ENCODE assay signal across 9 cellular contexts in genomic region chr3:169744332-169745054, GRCh38. TPM values are rescaled to one million over a fixed set of nuclear protein-coding genes. Genes with fewer than 3 reads are reported as not detected.
DNase-seq lines count a peak whose midpoint lies in the region; ATAC-seq and TF ChIP-seq lines count a peak whose summit lies in the region.
"Had no signal": no experiment of that assay in that cellular context is flagged by ENCODE, and none has a peak within 500 bp of the region (broad histone marks: within the 10 kb centered on the region; RNA-seq: fewer than 3 reads in every experiment).

No MANE protein-coding gene starts in this region.

- no peaks in the 10 kb centered on the region for H4K20me1 ChIP-seq in OCI-LY7 (ENCODE audit: insufficient read depth, low read length)

- ATAC-seq in thoracic aorta (ENCODE audit: insufficient number of reproducible peaks, low FRiP score, low read depth): no peak
- no peak for ATAC-seq in esophagus mucosa

- no peak for TF ChIP-seq POLR2A in esophagus squamous epithelium (IDR thresholded peaks at IDR 0.05)

- CTCF ChIA-PET in OCI-LY7 (lab: Charles Lee; ENCODE audit: unreplicated experiment): interaction anchor here (1.0 to 1.1 kb wide), 2 partner anchors 67 to 595 kb away, joined by 3 read pairs; no protein-coding TSS in a partner anchor

- H3K36me3 ChIP-seq in OCI-LY7 (ENCODE audit: insufficient read depth, low read length): no peaks in the 10 kb centered on the region
- no peaks in the 10 kb centered on the region for H3K36me3 ChIP-seq in esophagus squamous epithelium
- H3K36me3 ChIP-seq in thoracic aorta: no peaks in the 10 kb centered on the region

- H3K79me2 ChIP-seq in OCI-LY7 (ENCODE audit: insufficient read depth, low read depth, low read length): no peaks in the 10 kb centered on the region

- H3K4me1 ChIP-seq in OCI-LY7 (ENCODE audit: insufficient read depth, low read length, poor library complexity, severe bottlenecking) (no peaks in the 10 kb centered on the region), esophagus squamous epithelium (peaks cover 0 to 14% (median 0%) of the 10 kb centered on the region in 3 donors), thoracic aorta (ENCODE audit: control insufficient read depth in 1 of 2, low read depth in 2 of 2) (no peaks in the 10 kb centered on the region)

- H3K9me2 ChIP-seq in OCI-LY7 (ENCODE audit: insufficient read depth, low read length): no peaks in the 10 kb centered on the region

- peak; percentile 85 for TF ChIP-seq CTCF in OCI-LY7 (conservative IDR thresholded peaks at IDR 0.05; ENCODE audit: low read length)
- TF ChIP-seq CTCF in esophagus squamous epithelium (IDR thresholded peaks at IDR 0.05): peak in 4 of 6 experiments; percentile 13 to 45 (median 20)
- TF ChIP-seq CTCF in thoracic aorta (IDR thresholded peaks at IDR 0.05): peak; percentile 26

- no peak overlapping the region for H3K4me3 ChIP-seq in OCI-LY7 (ENCODE audit: low read depth, low read length, poor library complexity, severe bottlenecking)
- no peak overlapping the region for H3K4me3 ChIP-seq in esophagus squamous epithelium
- H3K4me3 ChIP-seq in thoracic aorta: no peak overlapping the region

- intact Hi-C loops in OCI-LY7 (cut with micrococcal nuclease; ENCODE audit: unreplicated experiment): loop anchor here (2.0 to 5.0 kb wide), 2 partner anchors 82 to 596 kb away; partner anchors contain the start of gene MECOM
- intact Hi-C loops in esophagus squamous epithelium (cut with DNase I): no loop called here

- no TSS peak for BruUV-seq in OCI-LY7 (replicated peaks; lab: Mats Ljungman, UMichigan)

- no peak overlapping the region for H3K4me2 ChIP-seq in OCI-LY7 (ENCODE audit: low read length)

- H3K27me3 ChIP-seq in esophagus squamous epithelium: peaks cover 0 to 13% (median 0%) of the 10 kb centered on the region in 4 donors
- H3K27me3 ChIP-seq in thoracic aorta (replicated peaks; ENCODE audit: insufficient read depth): no peaks in the 10 kb centered on the region

- peak; percentile 28 for DNase-seq in NOMO-1 treated with DMSO at 0.1 percent for 48 hours (lab: John Stamatoyannopoulos, UW; ENCODE audit: unreplicated experiment)
- no peak for DNase-seq in NOMO-1 treated with dmso at 0.1 percent for 144 hours (lab: John Stamatoyannopoulos, UW; ENCODE audit: unreplicated experiment)
- peak; percentile 30 for DNase-seq in OCI-LY7 (ENCODE audit: low spot score)
- no peak for DNase-seq in esophagus squamous epithelium (lab: John Stamatoyannopoulos, UW)
- no peak for DNase-seq in thoracic aorta (ENCODE audit: low spot score)
- DNase-seq in midbrain (lab: John Stamatoyannopoulos, UW): no peak
- no peak for DNase-seq in T-helper 2 cell
- DNase-seq: CD8-positive, alpha-beta memory T cell had no signal

- no peak overlapping the region for H2AFZ ChIP-seq in OCI-LY7 (ENCODE audit: low read length)

- H3K27ac ChIP-seq in OCI-LY7 (ENCODE audit: low read depth, low read length, poor library complexity, severe bottlenecking) (no peak overlapping the region), esophagus squamous epithelium (no peak overlapping the region), thoracic aorta (no peak overlapping the region)

- 28 to 85% methylated on average over 1 of the region's 1 CpG for WGBS in esophagus squamous epithelium, 2 donors

- POLR2A ChIA-PET in OCI-LY7 (lab: Charles Lee): interaction anchor here (0.7 to 1.0 kb wide), 3 partner anchors 11 to 558 kb away, joined by 3 read pairs; no protein-coding TSS in a partner anchor

- no peaks in the 10 kb centered on the region for H3K9me3 ChIP-seq in OCI-LY7 (ENCODE audit: low read length)
- no peaks in the 10 kb centered on the region for H3K9me3 ChIP-seq in esophagus squamous epithelium
- no peaks in the 10 kb centered on the region for H3K9me3 ChIP-seq in thoracic aorta

RNA-seq across cellular contexts. Expression of gene TERC, which starts 20.4 kb away (rescaled TPM):
- 143 and 210 TPM in 2 replicates for total RNA-seq in OCI-LY7 (2014; rRNA removed; shearing (Covaris generic))
- 10.7 and 15.9 TPM in 2 replicates for total RNA-seq in OCI-LY7 (2022)
- total RNA-seq in esophagus squamous epithelium: 100 to 1,000 TPM; 120 to 221 (median 166) TPM
- total RNA-seq in thoracic aorta: 100 to 1,000 TPM; 126 to 132 TPM
- 10.6 TPM for total RNA-seq in esophagus mucosa

RNA-seq across cellular contexts. Expression of gene ACTRT3, which starts 24.9 kb away (rescaled TPM):
- total RNA-seq in OCI-LY7 (2014; rRNA removed; shearing (Covaris generic)): 0.39 TPM in 1 of 2 replicates, not detected in the other
- total RNA-seq in OCI-LY7 (2022) (0.42 and 1.2 TPM in 2 replicates), esophagus squamous epithelium (1 to 10 TPM in 3 of 4 donors, under 1 TPM in 1; 0.45 to 3.1 (median 2.0) TPM), thoracic aorta (1 to 10 TPM; 2.7 to 3.1 TPM), esophagus mucosa (1.6 TPM)

RNA-seq across cellular contexts. Expression of gene MYNN, which starts 28.7 kb away (rescaled TPM):
- 12.0 and 13.1 TPM in 2 replicates for total RNA-seq in OCI-LY7 (2014; rRNA removed; shearing (Covaris generic))
- total RNA-seq in OCI-LY7 (2022) (12.1 and 12.2 TPM in 2 replicates), esophagus squamous epithelium (10 to 100 TPM in 3 of 4 donors, 1 to 10 TPM in 1; 6.5 to 19.1 (median 12.4) TPM), thoracic aorta (10 to 100 TPM; 10.8 to 14.3 TPM), esophagus mucosa (8.8 TPM)

Comparison
In these comparisons a context has a peak if more than half of its experiments do, and no peak if none do; other contexts are left out.
1. DNase-seq: peak in NOMO-1 treated with DMSO at 0.1 percent for 48 hours (single experiment) and OCI-LY7 (single experiment); none in NOMO-1 treated with dmso at 0.1 percent for 144 hours (single experiment), esophagus squamous epithelium (single experiment), thoracic aorta (single experiment), midbrain (single experiment) and T-helper 2 cell (0 of 5).
2. CTCF ChIP-seq: peak in every context shown above with its lines; median percentile 85 in OCI-LY7; 26 in thoracic aorta; 20 in esophagus squamous epithelium.